Comparison of ENCODE assay signal across 20 cellular contexts in genomic region chr11:20049231-20049630, GRCh38.
DNase-seq lines count a peak whose midpoint lies in the region; ATAC-seq and TF ChIP-seq lines count a peak whose summit lies in the region.
"Had no signal": no experiment of that assay in that cellular context is flagged by ENCODE, and none has a peak within 500 bp of the region (broad histone marks: within the 10 kb centered on the region; RNA-seq: fewer than 3 reads in every experiment).

No MANE protein-coding gene starts in this region.

- no peak for ATAC-seq in HG02973 (IDR thresholded peaks at IDR 0.05; ENCODE audit: unreplicated experiment)
- ATAC-seq: foreskin keratinocyte; stimulated activated effector memory CD8-positive, alpha-beta T cell treated with anti-CD3 and anti-CD28 coated beads, Interleukin-12 subunit alpha, Interleukin-12 subunit beta, amount 100 ng/mL, for 72 hours had no signal

- TF ChIP-seq POLR2A in uterus (IDR thresholded peaks at IDR 0.05): no peak
- TF ChIP-seq POLR2A in Peyer's patch (IDR thresholded peaks at IDR 0.05): no peak

- DNase-seq in DMS79 (lab: John Stamatoyannopoulos, UW): peak; percentile 9
- no peak for DNase-seq in DMS79 treated with DMSO at 0.1 percent for 48 hours (lab: John Stamatoyannopoulos, UW)
- peak; percentile 17 for DNase-seq in fibroblast of pulmonary artery (ENCODE audit: low read depth)
- peak; percentile 31 to 59 for DNase-seq in uterus
- no peak for DNase-seq in Peyer's patch
- no peak for DNase-seq in GM20000 (ENCODE audit: low spot score)
- DNase-seq: activated CD4-positive, alpha-beta T cell treated with anti-CD3 and anti-CD28 coated beads, Interleukin-2, amount 50 U/mL, for 4 hours; activated T-cell treated with anti-CD3 and anti-CD28 coated beads for 4 hours; Calu3; foreskin keratinocyte; Kasumi-1; NCI-H1092; NCI-H2029 treated with DMSO at 0.1 percent for 48 hours; NCI-H510A; WERI-Rb-1 had no signal

- H3K27ac ChIP-seq in muscle layer of colon (ENCODE audit: low read depth, low read length) (peak overlapping the region; percentile 7), uterus (peak overlapping the region; percentile 59 to 78), Peyer's patch (no peak overlapping the region)
- H3K27ac ChIP-seq: 22Rv1, WERI-Rb-1 had no signal

- no peak overlapping the region for H3K4me3 ChIP-seq in fibroblast of pulmonary artery (replicated peaks; ENCODE audit: low read depth, low read length)
- H3K4me3 ChIP-seq in muscle layer of colon (ENCODE audit: low read depth in 1 of 2, low read length in 2 of 2): no peak overlapping the region
- no peak overlapping the region for H3K4me3 ChIP-seq in uterus
- H3K4me3 ChIP-seq in Peyer's patch: no peak overlapping the region
- H3K4me3 ChIP-seq: thoracic aorta had no signal

- intact Hi-C loops in uterus (cut with DNase I; ENCODE audit: low total_unique reads): loop anchor here (10.0 kb wide), 1 partner anchor 46 kb away; no protein-coding TSS in a partner anchor

- TF ChIP-seq CTCF in fibroblast of pulmonary artery (IDR thresholded peaks at IDR 0.05; ENCODE audit: low read length, missing control alignments): no peak
- TF ChIP-seq CTCF in uterus (IDR thresholded peaks at IDR 0.05): no peak
- no peak for TF ChIP-seq CTCF in Peyer's patch (IDR thresholded peaks at IDR 0.05)
- no peak for TF ChIP-seq CTCF in GM20000 (IDR thresholded peaks at IDR 0.05; ENCODE audit: extremely low read depth, missing control alignments)

- H3K9me3 ChIP-seq in muscle layer of colon (ENCODE audit: low read length) (no peaks in the 10 kb centered on the region), uterus (no peaks in the 10 kb centered on the region), Peyer's patch (no peaks in the 10 kb centered on the region)
- H3K9me3 ChIP-seq: thoracic aorta had no signal

- H3K27me3 ChIP-seq in muscle layer of colon (ENCODE audit: control insufficient read depth in 1 of 2, insufficient read depth in 2 of 2, low read length in 2 of 2) (no peaks in the 10 kb centered on the region), uterus (no peaks in the 10 kb centered on the region), Peyer's patch (no peaks in the 10 kb centered on the region)
- H3K27me3 ChIP-seq: foreskin keratinocyte had no signal

- no peak overlapping the region for H3K9ac ChIP-seq in muscle layer of colon (ENCODE audit: low read length)

- peaks cover 38% of the 10 kb centered on the region for H3K36me3 ChIP-seq in muscle layer of colon (ENCODE audit: insufficient read depth, low read length)
- no peaks in the 10 kb centered on the region for H3K36me3 ChIP-seq in uterus
- peaks cover 0 to 8% (median 0%) of the 10 kb centered on the region in 3 donors for H3K36me3 ChIP-seq in Peyer's patch

- H3K4me1 ChIP-seq in muscle layer of colon (ENCODE audit: insufficient read depth, low read length) (peaks cover 46% of the 10 kb centered on the region), uterus (peaks cover 10 to 11% of the 10 kb centered on the region in 2 donors), Peyer's patch (no peaks in the 10 kb centered on the region)

Comparison
In these comparisons a context has a peak if more than half of its experiments do, and no peak if none do; other contexts are left out.
1. DNase-seq: peak in DMS79 (single experiment), fibroblast of pulmonary artery (single experiment) and uterus (2 of 2); none in DMS79 treated with DMSO at 0.1 percent for 48 hours (single experiment), Peyer's patch (0 of 3) and GM20000 (single experiment).
2. H3K27ac ChIP-seq: peak in muscle layer of colon (single experiment) and uterus (2 of 2); none in Peyer's patch (0 of 4).